28 cellular contexts compared by ENCODE assay signal in the genomic region with DNA sequence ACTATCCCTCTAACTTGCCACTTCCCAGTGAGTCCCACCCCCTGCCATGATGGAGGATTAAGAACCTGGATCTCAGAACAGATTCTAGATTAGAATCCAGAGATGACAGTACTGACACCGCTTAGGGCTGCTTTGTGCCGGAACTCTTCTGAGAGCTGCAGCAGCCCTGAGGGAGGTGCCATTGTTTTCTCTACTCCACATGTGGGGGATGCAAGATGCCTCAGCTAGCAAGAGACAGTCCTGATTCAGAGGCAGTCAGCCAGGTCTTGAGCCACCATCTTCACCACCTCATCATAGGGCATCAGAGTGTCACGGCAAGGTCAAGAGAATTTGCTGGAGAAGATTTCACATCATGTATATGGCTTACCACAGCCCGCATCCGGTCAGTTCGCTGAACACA. TPM values are rescaled to one million over a fixed set of nuclear protein-coding genes. Genes with fewer than 3 reads are reported as not detected.
A peak's percentile ranks its signal among the peaks of the same experiment; 100 is the strongest.
DNase-seq lines count a peak whose midpoint lies in the region; ATAC-seq, FAIRE-seq and TF ChIP-seq lines count a peak whose summit lies in the region.
"Had no signal": no experiment of that assay in that cellular context is flagged by ENCODE, and none has a peak within 500 bp of the region (broad histone marks: within the 10 kb centered on the region; RNA-seq: fewer than 3 reads in every experiment).

No MANE protein-coding gene starts in this region.

- no peak overlapping the region for H3K4ac ChIP-seq in H1 (replicated peaks; ENCODE audit: insufficient read length, low read depth, low read length)

- H3K56ac ChIP-seq in H1 (replicated peaks; ENCODE audit: insufficient read length, low read depth, low read length), result no peak overlapping the region

- no peak for TF ChIP-seq EP300 in H1 (IDR thresholded peaks at IDR 0.05; ENCODE audit: borderline replicate concordance in 1 of 2, low read depth in 2 of 2, low read length in 2 of 2)

- TF ChIP-seq RAD21 in H1 (IDR thresholded peaks at IDR 0.05 in 1 of 2, conservative IDR thresholded peaks at IDR 0.05 in 1 of 2; ENCODE audit: low read depth in 2 of 2, low read length in 2 of 2), result no peak

- ATAC-seq in stimulated activated naive B cell treated with anti-CD40 and anti-IgM and Interleukin-4, amounts not matched to agents 10 μg/mL and 1 μg/mL and 100 μg/mL, for 72 hours (replicated peaks), result no peak
- ATAC-seq in activated CD8-positive, alpha-beta T cell treated with anti-CD3 and anti-CD28 coated beads, Interleukin-2, amount 10 ng/mL, durations not matched to agents 7 days and 5 days, result no peak
- no peak for ATAC-seq in GM19455 (IDR thresholded peaks at IDR 0.05; ENCODE audit: unreplicated experiment)
- ATAC-seq: pancreas, upper lobe of right lung had no signal

- H3K79me1 ChIP-seq in H1 (ENCODE audit: low read depth, low read length), result no peaks in the 10 kb centered on the region; the same call in 1 of the 2 replicates

- DNase-seq in T-helper 1 cell, result no peak
- DNase-seq in HFFc6, result no peak
- no peak for DNase-seq in H1 (ENCODE audit: low read depth in 1 of 2, low spot score in 2 of 2)
- DNase-seq in neural crest cell (ENCODE audit: low read depth, low spot score), result no peak
- DNase-seq in stimulated activated naive B cell treated with anti-CD40 and anti-IgM and Interleukin-4, amounts not matched to agents 10 μg/mL and 1 μg/mL and 100 μg/mL, for 72 hours, result no peak
- DNase-seq in activated CD8-positive, alpha-beta T cell treated with anti-CD3 and anti-CD28 coated beads, Interleukin-2, amount 10 ng/mL, durations not matched to agents 7 days and 5 days, result no peak
- DNase-seq: 8988T; activated CD4-positive, alpha-beta T cell treated with anti-CD3 and anti-CD28 coated beads, Interleukin-2, amount 50 U/mL, for 4 hours; activated CD4-positive, CD25-positive, alpha-beta regulatory T cell; activated naive CD4-positive, alpha-beta T cell treated with anti-CD3 and anti-CD28 coated beads for 36 hours; activated T-cell treated with anti-CD3 and anti-CD28 coated beads, Interleukin-2, amount 50 U/mL, for 48 hours; amniotic stem cell; dorsolateral prefrontal cortex; foreskin melanocyte; H9; Kasumi-1; midbrain; NCI-H1436; NCI-H2081 treated with DMSO at 0.1 percent for 48 hours; NCI-H345; pancreas; stimulated activated naive CD4-positive, alpha-beta T cell treated with Interleukin-2 at 50 U/mL for 16 hours; upper lobe of right lung had no signal

- H3K4me2 ChIP-seq in H1 (ENCODE audit: insufficient read depth in 1 of 2, low read depth in 2 of 2, low read length in 2 of 2), result no peak overlapping the region

- H3K23me2 ChIP-seq in H1 (ENCODE audit: low read depth, low read length), result peaks cover 6% of the 10 kb centered on the region; the same call in 1 of the 2 replicates

- no peak overlapping the region for H2AFZ ChIP-seq in H1 (ENCODE audit: low read length)

- peak overlapping the region; percentile 54 for H3K4me3 Mint-ChIP-seq in T-helper 1 cell treated with Interleukin-12 subunit alpha and Interleukin-12 subunit beta and Interleukin-4 antibody, amounts not matched to agents 30 μg/mL and 1 μg/mL, for 36 hours
- H3K4me3 Mint-ChIP-seq in HFFc6 (peak overlapping the region; percentile 9; the same call in 1 of the 2 replicates), neural crest cell (peak overlapping the region; percentile 83)
- no peak overlapping the region for H3K4me3 Mint-ChIP-seq in stimulated activated naive B cell treated with anti-CD40 and anti-IgM and Interleukin-4, amounts not matched to agents 10 μg/mL and 1 μg/mL and 100 μg/mL, for 72 hours
- H3K4me3 Mint-ChIP-seq in activated CD8-positive, alpha-beta T cell treated with anti-CD3 and anti-CD28 coated beads, Interleukin-2, amount 10 ng/mL, durations not matched to agents 7 days and 5 days, result no peak overlapping the region
- H3K4me3 Mint-ChIP-seq: activated naive CD4-positive, alpha-beta T cell treated with anti-CD3 and anti-CD28 coated beads for 36 hours had no signal

- H3K27ac ChIP-seq in H1 (ENCODE audit: low read depth, low read length), result no peak overlapping the region
- H3K27ac ChIP-seq: C4-2B, dorsolateral prefrontal cortex, pancreas, skin epidermis, suprapubic skin, upper lobe of right lung had no signal

- TF ChIP-seq POLR2A in H1 (IDR thresholded peaks at IDR 0.05; ENCODE audit: control extremely low read depth in 1 of 2, low read depth in 2 of 2, low read length in 2 of 2), result no peak

- peaks cover 10% of the 10 kb centered on the region for H3K4me1 Mint-ChIP-seq in T-helper 1 cell treated with Interleukin-12 subunit alpha and Interleukin-12 subunit beta and Interleukin-4 antibody, amounts not matched to agents 30 μg/mL and 1 μg/mL, for 36 hours (ENCODE audit: low read depth)
- H3K4me1 Mint-ChIP-seq in HFFc6 (ENCODE audit: low read depth) (peaks cover 5% of the 10 kb centered on the region; the same call in 1 of the 2 replicates), neural crest cell (peaks cover 23% of the 10 kb centered on the region)
- peaks cover 10 to 12% of the 10 kb centered on the region in 2 donors for H3K4me1 Mint-ChIP-seq in stimulated activated naive B cell treated with anti-CD40 and anti-IgM and Interleukin-4, amounts not matched to agents 10 μg/mL and 1 μg/mL and 100 μg/mL, for 72 hours
- peaks cover 11% of the 10 kb centered on the region for H3K4me1 Mint-ChIP-seq in activated CD8-positive, alpha-beta T cell treated with anti-CD3 and anti-CD28 coated beads, Interleukin-2, amount 10 ng/mL, durations not matched to agents 7 days and 5 days (ENCODE audit: low read depth)

- 0 out of 2 replicates have a peak overlapping the region, but pooled peaks have one; percentile 9 for H2AK5ac ChIP-seq in H1 (ENCODE audit: low read depth, low read length)

- no peak overlapping the region for H3K23ac ChIP-seq in H1 (ENCODE audit: insufficient read length)

- peaks cover 0 to 4% (median 0%) of the 10 kb centered on the region in 4 experiments; a peak in 1 of 8 replicates for H3K36me3 ChIP-seq in H1 (ENCODE audit: control insufficient read depth in 2 of 4, insufficient read depth in 4 of 4, low read length in 3 of 4)
- H3K36me3 ChIP-seq: pancreas, upper lobe of right lung had no signal

- POLR2A ChIA-PET in H1 (lab: Charles Lee; ENCODE audit: partially characterized antibody), result interaction anchor here (0.9 to 3.8 kb wide), 6 partner anchors 8 to 50 kb away, joined by 3 to 17 read pairs (median 5); no protein-coding TSS in a partner anchor
- POLR2A ChIA-PET in activated CD8-positive, alpha-beta T cell treated with anti-CD3 and anti-CD28 coated beads, Interleukin-2, amount 10 ng/mL, durations not matched to agents 7 days and 5 days (lab: Charles Lee), result no interaction called here

- no peak overlapping the region for H2BK12ac ChIP-seq in H1 (ENCODE audit: low read depth, low read length)

- H3K4me1 ChIP-seq in H1 (replicated peaks in 1 of 4; ENCODE audit: control insufficient read depth in 3 of 4, insufficient read depth in 4 of 4, low read length in 3 of 4), result no peaks in the 10 kb centered on the region; a peak in 2 of 7 replicates

- H3K27me3 ChIP-seq in H1 (replicated peaks in 1 of 4; ENCODE audit: control insufficient read depth in 3 of 4, extremely low read depth in 1 of 4, insufficient read depth in 3 of 4, low read length in 3 of 4), result no peaks in the 10 kb centered on the region
- H3K27me3 ChIP-seq: dorsolateral prefrontal cortex, pancreas, suprapubic skin, upper lobe of right lung had no signal

- no peak overlapping the region for H2BK15ac ChIP-seq in H1 (ENCODE audit: low read length)

- peaks cover 0 to 2% of the 10 kb centered on the region in 2 experiments for H4K20me1 ChIP-seq in H1 (replicated peaks in 1 of 2; ENCODE audit: control insufficient read depth in 1 of 2, insufficient read depth in 2 of 2, low read length in 2 of 2)

- no peak overlapping the region for H2BK20ac ChIP-seq in H1 (ENCODE audit: low read length)

- CTCF ChIA-PET in H1 (lab: Charles Lee; ENCODE audit: partially characterized antibody), result no interaction called here
- CTCF ChIA-PET in activated CD8-positive, alpha-beta T cell treated with anti-CD3 and anti-CD28 coated beads, Interleukin-2, amount 10 ng/mL, durations not matched to agents 7 days and 5 days (lab: Charles Lee), result no interaction called here

- TF ChIP-seq CTCF in HFFc6 (IDR thresholded peaks at IDR 0.05) (no peak), H1 (IDR thresholded peaks at IDR 0.05; ENCODE audit: control extremely low read depth in 1 of 3, insufficient read depth in 1 of 3, low read depth in 1 of 3, low read length in 3 of 3) (no peak), neural crest cell (conservative IDR thresholded peaks at IDR 0.05) (no peak)

- no peak overlapping the region for H3K14ac ChIP-seq in H1 (ENCODE audit: insufficient read length)

- no peaks in the 10 kb centered on the region; a peak in 1 of 4 replicates for H3K9me3 ChIP-seq in H1 (ENCODE audit: insufficient read depth in 2 of 2, low read depth in 1 of 2, low read length in 1 of 2)
- H3K9me3 ChIP-seq: pancreas, suprapubic skin, upper lobe of right lung had no signal

- H3K9ac ChIP-seq in H1 (replicated peaks in 1 of 4; ENCODE audit: extremely low read depth in 1 of 4, low read depth in 3 of 4, low read length in 3 of 4), result no peak overlapping the region

- no peak for FAIRE-seq in H1 (lab: Jason Lieb, UNC)
- FAIRE-seq: pancreas had no signal

- no peak overlapping the region for H3K4me3 ChIP-seq in H1 (ENCODE audit: extremely low read depth in 1 of 4, insufficient read depth in 2 of 4, low read depth in 3 of 4, low read length in 4 of 4)
- H3K4me3 ChIP-seq: dorsolateral prefrontal cortex, pancreas, skin epidermis, suprapubic skin, upper lobe of right lung had no signal

- H3K36me3 Mint-ChIP-seq in T-helper 1 cell treated with Interleukin-12 subunit alpha and Interleukin-12 subunit beta and Interleukin-4 antibody, amounts not matched to agents 30 μg/mL and 1 μg/mL, for 36 hours (ENCODE audit: low read depth), result peaks cover 22% of the 10 kb centered on the region
- H3K36me3 Mint-ChIP-seq in HFFc6 (ENCODE audit: low read depth), result peaks cover 21% of the 10 kb centered on the region; the same call in 1 of the 2 replicates
- H3K36me3 Mint-ChIP-seq in neural crest cell (ENCODE audit: low read depth), result peaks cover 19% of the 10 kb centered on the region
- peaks cover 37 to 41% of the 10 kb centered on the region in 2 donors for H3K36me3 Mint-ChIP-seq in stimulated activated naive B cell treated with anti-CD40 and anti-IgM and Interleukin-4, amounts not matched to agents 10 μg/mL and 1 μg/mL and 100 μg/mL, for 72 hours
- peaks cover 38% of the 10 kb centered on the region for H3K36me3 Mint-ChIP-seq in activated CD8-positive, alpha-beta T cell treated with anti-CD3 and anti-CD28 coated beads, Interleukin-2, amount 10 ng/mL, durations not matched to agents 7 days and 5 days (ENCODE audit: low read depth)

- peaks cover 6 to 11% of the 10 kb centered on the region in 2 experiments for H3K79me2 ChIP-seq in H1 (ENCODE audit: control insufficient read depth in 1 of 2, insufficient read depth in 2 of 2, low read length in 2 of 2)

- WGBS in H1 (ENCODE audit: extremely low coverage in 1 of 2, insufficient coverage in 1 of 2, insufficient read length in 1 of 2, insufficient replicate concordance in 2 of 2, low coverage in 1 of 2, low lambda C conversion rate in 2 of 2, missing lambda C conversion rate in 1 of 2), 2 experiments, result 94% methylated on average over 6 of the region's 6 CpGs; no CpG with 5 or more reads in 1 of the 2 experiments

- H2BK120ac ChIP-seq in H1 (replicated peaks; ENCODE audit: low read depth, low read length), result no peak overlapping the region

- no peak overlapping the region for H4K91ac ChIP-seq in H1 (replicated peaks; ENCODE audit: insufficient read length, low read length)

- H3K27ac Mint-ChIP-seq in T-helper 1 cell treated with Interleukin-12 subunit alpha and Interleukin-12 subunit beta and Interleukin-4 antibody, amounts not matched to agents 30 μg/mL and 1 μg/mL, for 36 hours, result peak overlapping the region; percentile 38
- H3K27ac Mint-ChIP-seq in HFFc6 (no peak overlapping the region), neural crest cell (ENCODE audit: unreplicated experiment) (no peak overlapping the region)
- no peak overlapping the region for H3K27ac Mint-ChIP-seq in stimulated activated naive B cell treated with anti-CD40 and anti-IgM and Interleukin-4, amounts not matched to agents 10 μg/mL and 1 μg/mL and 100 μg/mL, for 72 hours
- no peak overlapping the region for H3K27ac Mint-ChIP-seq in activated CD8-positive, alpha-beta T cell treated with anti-CD3 and anti-CD28 coated beads, Interleukin-2, amount 10 ng/mL, durations not matched to agents 7 days and 5 days
- H3K27ac Mint-ChIP-seq: activated naive CD4-positive, alpha-beta T cell treated with anti-CD3 and anti-CD28 coated beads for 36 hours had no signal

- no peaks in the 10 kb centered on the region for H3K9me3 Mint-ChIP-seq in T-helper 1 cell treated with Interleukin-12 subunit alpha and Interleukin-12 subunit beta and Interleukin-4 antibody, amounts not matched to agents 30 μg/mL and 1 μg/mL, for 36 hours
- no peaks in the 10 kb centered on the region for H3K9me3 Mint-ChIP-seq in HFFc6
- H3K9me3 Mint-ChIP-seq in neural crest cell, result no peaks in the 10 kb centered on the region
- H3K9me3 Mint-ChIP-seq in stimulated activated naive B cell treated with anti-CD40 and anti-IgM and Interleukin-4, amounts not matched to agents 10 μg/mL and 1 μg/mL and 100 μg/mL, for 72 hours, result peaks cover 4 to 5% of the 10 kb centered on the region in 2 donors
- no peaks in the 10 kb centered on the region for H3K9me3 Mint-ChIP-seq in activated CD8-positive, alpha-beta T cell treated with anti-CD3 and anti-CD28 coated beads, Interleukin-2, amount 10 ng/mL, durations not matched to agents 7 days and 5 days (ENCODE audit: insufficient read depth)

- no peak overlapping the region for H4K5ac ChIP-seq in H1 (ENCODE audit: insufficient read length, low read depth, low read length)

- no peak overlapping the region; the same call in 1 of the 2 replicates for H2BK5ac ChIP-seq in H1 (ENCODE audit: low read depth, low read length)

- no peak overlapping the region for H3K18ac ChIP-seq in H1 (ENCODE audit: extremely low read depth, low read length)

- no peaks in the 10 kb centered on the region for H3K27me3 Mint-ChIP-seq in T-helper 1 cell treated with Interleukin-12 subunit alpha and Interleukin-12 subunit beta and Interleukin-4 antibody, amounts not matched to agents 30 μg/mL and 1 μg/mL, for 36 hours (ENCODE audit: low read depth)
- no peaks in the 10 kb centered on the region; the same call in 1 of the 2 replicates for H3K27me3 Mint-ChIP-seq in HFFc6 (ENCODE audit: insufficient read depth)
- H3K27me3 Mint-ChIP-seq in neural crest cell (ENCODE audit: low read depth), result no peaks in the 10 kb centered on the region
- no peaks in the 10 kb centered on the region for H3K27me3 Mint-ChIP-seq in stimulated activated naive B cell treated with anti-CD40 and anti-IgM and Interleukin-4, amounts not matched to agents 10 μg/mL and 1 μg/mL and 100 μg/mL, for 72 hours
- no peaks in the 10 kb centered on the region for H3K27me3 Mint-ChIP-seq in activated CD8-positive, alpha-beta T cell treated with anti-CD3 and anti-CD28 coated beads, Interleukin-2, amount 10 ng/mL, durations not matched to agents 7 days and 5 days (ENCODE audit: low read depth)

- no peak overlapping the region for H4K8ac ChIP-seq in H1 (ENCODE audit: extremely low read depth, insufficient read depth, low read length)

RNA-seq across cellular contexts. Expression of gene PGAM5, which starts 3.4 kb away (rescaled TPM):
- total RNA-seq in HFFc6 (2021; fragmentation: NEBNext Ultra II Directional; extraction: Animal tissue kit (Norgen Biotek cat#: 25700)), result 10 to 100 TPM; 33.5 to 46.0 (median 39.2) TPM
- 84.0 and 92.7 TPM in 2 replicates for total RNA-seq in H1 (2021; fragmentation: NEBNext Ultra II Directional; extraction: Animal tissue kit (Norgen Biotek cat#: 25700))
- polyA plus RNA-seq in H1 (2011; rRNA removed), result 66.4 and 78.7 TPM in 2 replicates
- 50.9 TPM for polyA plus RNA-seq in H1 (2011; cell fraction: cytosol; rRNA removed)
- polyA plus RNA-seq in H1 (2011; cell fraction: nucleus; rRNA removed), result 51.6 TPM
- 61.6 to 68.8 TPM (median 64.8 TPM) in 4 replicates for polyA plus RNA-seq in H1 (2012, experiment 1 of 2)
- polyA plus RNA-seq in H1 (2012, experiment 2 of 2), result 77.5 TPM
- 38.2 TPM for polyA plus RNA-seq in H1 (2013, experiment 1 of 2)
- polyA plus RNA-seq in H1 (2013, experiment 2 of 2), result 39.3 TPM
- 70.8 and 98.9 TPM in 2 replicates for polyA minus RNA-seq in H1 (2011; rRNA and poly(A)+ RNA removed)
- 86.2 TPM for polyA minus RNA-seq in H1 (2011; cell fraction: cytosol; rRNA and poly(A)+ RNA removed)
- 29.8 TPM for polyA minus RNA-seq in H1 (2011; cell fraction: nucleus; rRNA and poly(A)+ RNA removed)
- 61.5 and 61.8 TPM in 2 replicates for total RNA-seq in neural crest cell
- total RNA-seq in activated CD8-positive, alpha-beta T cell treated with anti-CD3 and anti-CD28 coated beads, Interleukin-2, amount 10 ng/mL, durations not matched to agents 7 days and 5 days, result 10 to 100 TPM; 59.3 to 59.8 TPM

RNA-seq across cellular contexts. Expression of gene PXMP2, which starts 19.9 kb away (rescaled TPM):
- total RNA-seq in HFFc6 (2021; fragmentation: NEBNext Ultra II Directional; extraction: Animal tissue kit (Norgen Biotek cat#: 25700)), result 10 to 100 TPM; 19.8 to 22.6 (median 21.9) TPM
- total RNA-seq in H1 (2021; fragmentation: NEBNext Ultra II Directional; extraction: Animal tissue kit (Norgen Biotek cat#: 25700)), result 15.1 and 17.5 TPM in 2 replicates
- polyA plus RNA-seq in H1 (2011; rRNA removed), result 13.8 and 19.5 TPM in 2 replicates
- polyA plus RNA-seq in H1 (2011; cell fraction: cytosol; rRNA removed), result 19.4 TPM
- 13.6 TPM for polyA plus RNA-seq in H1 (2011; cell fraction: nucleus; rRNA removed)
- 13.2 to 18.6 TPM (median 17.0 TPM) in 4 replicates for polyA plus RNA-seq in H1 (2012, experiment 1 of 2)
- polyA plus RNA-seq in H1 (2012, experiment 2 of 2), result 22.3 TPM
- 16.5 TPM for polyA plus RNA-seq in H1 (2013, experiment 1 of 2)
- 16.9 TPM for polyA plus RNA-seq in H1 (2013, experiment 2 of 2)
- 5.6 and 11.0 TPM in 2 replicates for polyA minus RNA-seq in H1 (2011; rRNA and poly(A)+ RNA removed)
- 5.2 TPM for polyA minus RNA-seq in H1 (2011; cell fraction: cytosol; rRNA and poly(A)+ RNA removed)
- 6.8 TPM for polyA minus RNA-seq in H1 (2011; cell fraction: nucleus; rRNA and poly(A)+ RNA removed)
- total RNA-seq in neural crest cell, result 31.0 and 33.5 TPM in 2 replicates
- 10 to 100 TPM; 38.0 to 40.6 TPM for total RNA-seq in activated CD8-positive, alpha-beta T cell treated with anti-CD3 and anti-CD28 coated beads, Interleukin-2, amount 10 ng/mL, durations not matched to agents 7 days and 5 days

RNA-seq across cellular contexts. Expression of gene POLE, which starts 20.1 kb away (rescaled TPM):
- 10 to 100 TPM; 19.4 to 35.5 (median 29.3) TPM for total RNA-seq in HFFc6 (2021; fragmentation: NEBNext Ultra II Directional; extraction: Animal tissue kit (Norgen Biotek cat#: 25700))
- 111 and 115 TPM in 2 replicates for total RNA-seq in H1 (2021; fragmentation: NEBNext Ultra II Directional; extraction: Animal tissue kit (Norgen Biotek cat#: 25700))
- polyA plus RNA-seq in H1 (2011; rRNA removed), result 59.7 and 93.1 TPM in 2 replicates
- polyA plus RNA-seq in H1 (2011; cell fraction: cytosol; rRNA removed), result 59.2 TPM
- 567 TPM for polyA plus RNA-seq in H1 (2011; cell fraction: nucleus; rRNA removed)
- polyA plus RNA-seq in H1 (2012, experiment 1 of 2), result 107 to 133 TPM (median 124 TPM) in 4 replicates
- polyA plus RNA-seq in H1 (2012, experiment 2 of 2), result 41.3 TPM
- 59.4 TPM for polyA plus RNA-seq in H1 (2013, experiment 1 of 2)
- polyA plus RNA-seq in H1 (2013, experiment 2 of 2), result 46.8 TPM
- polyA minus RNA-seq in H1 (2011; rRNA and poly(A)+ RNA removed), result 173 and 242 TPM in 2 replicates
- polyA minus RNA-seq in H1 (2011; cell fraction: cytosol; rRNA and poly(A)+ RNA removed), result 96.7 TPM
- 282 TPM for polyA minus RNA-seq in H1 (2011; cell fraction: nucleus; rRNA and poly(A)+ RNA removed)
- 168 and 174 TPM in 2 replicates for total RNA-seq in neural crest cell
- 100 to 1,000 TPM; 200 to 202 TPM for total RNA-seq in activated CD8-positive, alpha-beta T cell treated with anti-CD3 and anti-CD28 coated beads, Interleukin-2, amount 10 ng/mL, durations not matched to agents 7 days and 5 days

RNA-seq across cellular contexts. Expression of gene ANKLE2, which starts 54.4 kb away (rescaled TPM):
- 10 to 100 TPM; 43.7 to 54.6 (median 47.2) TPM for total RNA-seq in HFFc6 (2021; fragmentation: NEBNext Ultra II Directional; extraction: Animal tissue kit (Norgen Biotek cat#: 25700))
- total RNA-seq in H1 (2021; fragmentation: NEBNext Ultra II Directional; extraction: Animal tissue kit (Norgen Biotek cat#: 25700)), result 58.2 and 64.9 TPM in 2 replicates
- 41.0 and 56.0 TPM in 2 replicates for polyA plus RNA-seq in H1 (2011; rRNA removed)
- 71.0 TPM for polyA plus RNA-seq in H1 (2011; cell fraction: cytosol; rRNA removed)
- polyA plus RNA-seq in H1 (2011; cell fraction: nucleus; rRNA removed), result 214 TPM
- 49.1 to 68.0 TPM (median 59.0 TPM) in 4 replicates for polyA plus RNA-seq in H1 (2012, experiment 1 of 2)
- 11.9 TPM for polyA plus RNA-seq in H1 (2012, experiment 2 of 2)
- polyA plus RNA-seq in H1 (2013, experiment 1 of 2), result 40.9 TPM
- polyA plus RNA-seq in H1 (2013, experiment 2 of 2), result 40.7 TPM
- polyA minus RNA-seq in H1 (2011; rRNA and poly(A)+ RNA removed), result 207 and 235 TPM in 2 replicates
- polyA minus RNA-seq in H1 (2011; cell fraction: cytosol; rRNA and poly(A)+ RNA removed), result 59.2 TPM
- 148 TPM for polyA minus RNA-seq in H1 (2011; cell fraction: nucleus; rRNA and poly(A)+ RNA removed)
- 93.4 and 100 TPM in 2 replicates for total RNA-seq in neural crest cell
- 100 to 1,000 TPM in 1 of 2 experiments, 10 to 100 TPM in 1; 95.7 to 101 TPM for total RNA-seq in activated CD8-positive, alpha-beta T cell treated with anti-CD3 and anti-CD28 coated beads, Interleukin-2, amount 10 ng/mL, durations not matched to agents 7 days and 5 days

Comparison
In these comparisons a context has a peak if more than half of its experiments do, and no peak if none do; other contexts are left out.
1. H3K4me3 Mint-ChIP-seq: peak in T-helper 1 cell treated with Interleukin-12 subunit alpha and Interleukin-12 subunit beta and Interleukin-4 antibody, amounts not matched to agents 30 μg/mL and 1 μg/mL, for 36 hours (single experiment), HFFc6 (single experiment) and neural crest cell (single experiment); none in stimulated activated naive B cell treated with anti-CD40 and anti-IgM and Interleukin-4, amounts not matched to agents 10 μg/mL and 1 μg/mL and 100 μg/mL, for 72 hours (0 of 2) and activated CD8-positive, alpha-beta T cell treated with anti-CD3 and anti-CD28 coated beads, Interleukin-2, amount 10 ng/mL, durations not matched to agents 7 days and 5 days (single experiment).